ENCODE assay signal across 10 cellular contexts in genomic region chr1:212916395-212917133, GRCh38. TPM values are rescaled to one million over a fixed set of nuclear protein-coding genes. Genes with fewer than 3 reads are reported as not detected.
DNase-seq lines count a peak whose midpoint lies in the region; ATAC-seq, FAIRE-seq and TF ChIP-seq lines count a peak whose summit lies in the region.
"Had no signal": no experiment of that assay in that cellular context is flagged by ENCODE, and none has a peak within 500 bp of the region (broad histone marks: within the 10 kb centered on the region; RNA-seq: fewer than 3 reads in every experiment).

No MANE protein-coding gene starts in this region.

- H3K4me1 ChIP-seq in sigmoid colon = no peaks in the 10 kb centered on the region

- DNase-seq in bronchial epithelial cell (ENCODE audit: low read depth) = peak; percentile 16
- DNase-seq in left lobe of liver (ENCODE audit: low spot score) = no peak
- DNase-seq in HuH-7.5 (ENCODE audit: low spot score) = no peak
- no peak for DNase-seq in sigmoid colon

- no peak overlapping the region for H3K4me3 ChIP-seq in bronchial epithelial cell (ENCODE audit: low read depth, low read length)
- peak overlapping the region in 1 of 4 donors; percentile 12 for H3K4me3 ChIP-seq in sigmoid colon
- H3K4me3 ChIP-seq: vagina had no signal

- H3K9me3 ChIP-seq in sigmoid colon = no peaks in the 10 kb centered on the region
- H3K9me3 ChIP-seq: vagina had no signal

- ATAC-seq in HG02759 (IDR thresholded peaks at IDR 0.05; ENCODE audit: unreplicated experiment) (peak; percentile 63), left lobe of liver (peak; percentile 16), HG02938 (IDR thresholded peaks at IDR 0.05; ENCODE audit: unreplicated experiment) (no peak), HG02623 (IDR thresholded peaks at IDR 0.05; ENCODE audit: unreplicated experiment) (no peak)

- H3K27ac ChIP-seq in 22Rv1 (no peak overlapping the region), sigmoid colon (peak overlapping the region in 2 of 4 donors; percentile 3 to 34)
- H3K27ac ChIP-seq: vagina had no signal

- H3K27me3 ChIP-seq in bronchial epithelial cell (ENCODE audit: control insufficient read depth, insufficient read depth, low read length) (no peaks in the 10 kb centered on the region), sigmoid colon (no peaks in the 10 kb centered on the region)
- H3K27me3 ChIP-seq: vagina had no signal

- no peak for TF ChIP-seq EP300 in sigmoid colon (IDR thresholded peaks at IDR 0.05)

- TF ChIP-seq CTCF in 22Rv1 (IDR thresholded peaks at IDR 0.05) = peak; percentile 29; the same call in 1 of the 2 replicates
- TF ChIP-seq CTCF in bronchial epithelial cell (IDR thresholded peaks at IDR 0.05; ENCODE audit: insufficient read depth, low read length, severe bottlenecking) = no peak
- no peak for TF ChIP-seq CTCF in sigmoid colon (IDR thresholded peaks at IDR 0.05)

- TF ChIP-seq POLR2A in sigmoid colon (IDR thresholded peaks at IDR 0.05) = no peak

- intact Hi-C loops in sigmoid colon (cut with DNase I) = no loop called here

- H3K36me3 ChIP-seq in bronchial epithelial cell (ENCODE audit: control insufficient read depth, insufficient read depth, low read length) (no peaks in the 10 kb centered on the region), sigmoid colon (no peaks in the 10 kb centered on the region)
- H3K36me3 ChIP-seq: vagina had no signal

- no peak for FAIRE-seq in bronchial epithelial cell (lab: Jason Lieb, UNC)
- FAIRE-seq: islet of Langerhans had no signal

- 35% methylated on average over 26 of the region's 26 CpGs for WGBS in sigmoid colon, 2 donors

RNA-seq across cellular contexts. Expression of gene VASH2, which starts 33.8 kb away (rescaled TPM):
- total RNA-seq in bronchial epithelial cell = not detected in 2 replicates
- 0.10 TPM for total RNA-seq in left lobe of liver
- total RNA-seq in sigmoid colon = 1 to 10 TPM in 2 of 4 donors, under 1 TPM in 2; 0.16 to 2.1 (median 0.83) TPM
- under 1 TPM; under 0.01 to 0.86 (median 0.23) TPM for polyA plus RNA-seq in sigmoid colon

RNA-seq across cellular contexts. Expression of gene FLVCR1, which starts 58.5 kb away (rescaled TPM):
- total RNA-seq in bronchial epithelial cell = 4.5 and 6.8 TPM in 2 replicates
- total RNA-seq in left lobe of liver = 0.93 TPM
- 1 to 10 TPM; 2.9 to 6.9 (median 5.1) TPM for total RNA-seq in sigmoid colon
- 1 to 10 TPM in 2 of 3 donors, under 1 TPM in 1; 0.60 to 5.2 (median 2.1) TPM for polyA plus RNA-seq in sigmoid colon

Comparison
In these comparisons a context has a peak if more than half of its experiments do, and no peak if none do; other contexts are left out.
1. ATAC-seq: peak in HG02759 (single experiment) and left lobe of liver (single experiment); none in HG02938 (single experiment) and HG02623 (single experiment).